ENCODE assay signal across 1 cellular context in the genomic region with DNA sequence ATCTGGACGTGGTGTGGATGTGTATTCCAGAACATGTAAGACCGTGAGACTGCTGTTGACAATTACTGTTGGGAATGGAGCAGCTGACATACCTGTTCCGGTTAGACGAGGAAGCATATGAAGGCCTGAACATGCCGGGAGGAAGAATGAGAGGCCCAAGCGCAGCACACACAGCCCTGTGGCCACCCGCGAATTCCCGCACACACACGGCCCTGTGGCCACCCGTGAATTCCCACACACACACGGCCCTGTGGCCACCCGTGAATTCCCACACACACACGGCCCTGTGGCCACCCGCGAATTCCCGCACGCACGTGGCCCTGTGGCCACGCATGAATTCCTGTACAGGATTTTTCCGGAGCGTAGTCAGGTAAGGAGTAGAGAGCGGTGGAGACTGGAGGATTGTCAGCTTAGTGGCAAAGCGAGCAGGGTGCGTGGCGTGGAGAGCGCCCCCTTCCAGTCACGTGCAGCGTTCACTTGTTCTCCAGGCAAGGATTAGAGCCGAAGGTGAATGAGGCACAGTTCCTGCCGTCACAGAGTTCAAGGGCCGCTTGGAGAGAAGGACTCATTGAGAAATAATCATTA.
TF ChIP-seq lines count a peak whose summit lies in the region.

No MANE protein-coding gene starts in this region.

TF ChIP-seq in SK-N-SH, 30 proteins besides CTCF, POLR2A, EP300 and RAD21 (continued from another document):
- no peak for TF ChIP-seq PBX3 (IDR thresholded peaks at IDR 0.05)
